ENCODE assay signal across 13 cellular contexts in genomic region chr4:1154126-1154522, GRCh38.
"Had no signal": no experiment of that assay in that cellular context is flagged by ENCODE, and none has a peak within 500 bp of the region (broad histone marks: within the 10 kb centered on the region; RNA-seq: fewer than 3 reads in every experiment).

No MANE protein-coding gene starts in this region.

- H3K27me3 ChIP-seq: upper lobe of left lung had no signal

- H3K4me3 Mint-ChIP-seq: dendritic cell treated with granulocyte-macrophage colony-stimulating factor and Interleukin-4, amounts not matched to agents 40 ng/mL and 50 ng/mL, for 4 days; immature natural killer cell; naive thymus-derived CD4-positive, alpha-beta T cell had no signal

- ATAC-seq: activated CD4-positive, CD25-positive, alpha-beta regulatory T cell treated with anti-CD3 and anti-CD28 coated beads, Interleukin-2, amount 50 U/mL, for 24 hours; naive thymus-derived CD4-positive, alpha-beta T cell had no signal

- H3K27ac Mint-ChIP-seq: dendritic cell treated with granulocyte-macrophage colony-stimulating factor and Interleukin-4, amounts not matched to agents 40 ng/mL and 50 ng/mL, for 4 days; immature natural killer cell; progenitor cell of endocrine pancreas had no signal

- H3K27ac ChIP-seq: lower lobe of right lung, upper lobe of left lung had no signal

- H3K4me1 Mint-ChIP-seq: immature natural killer cell; naive thymus-derived CD4-positive, alpha-beta T cell had no signal

- H3K36me3 ChIP-seq: lower lobe of right lung, upper lobe of left lung had no signal

- H3K4me3 ChIP-seq: lower lobe of right lung, smooth muscle cell, upper lobe of left lung had no signal

- DNase-seq: activated CD4-positive, alpha-beta T cell treated with anti-CD3 and anti-CD28 coated beads, Interleukin-2, amount 50 U/mL, for 48 hours; activated T-cell treated with anti-CD3 and anti-CD28 coated beads, Interleukin-2, amount 50 U/mL, for 48 hours; glutamatergic neuron; immature natural killer cell; midbrain; naive thymus-derived CD4-positive, alpha-beta T cell; T-helper 2 cell had no signal
